Comparison of ENCODE assay signal across 35 cellular contexts in the genomic region with DNA sequence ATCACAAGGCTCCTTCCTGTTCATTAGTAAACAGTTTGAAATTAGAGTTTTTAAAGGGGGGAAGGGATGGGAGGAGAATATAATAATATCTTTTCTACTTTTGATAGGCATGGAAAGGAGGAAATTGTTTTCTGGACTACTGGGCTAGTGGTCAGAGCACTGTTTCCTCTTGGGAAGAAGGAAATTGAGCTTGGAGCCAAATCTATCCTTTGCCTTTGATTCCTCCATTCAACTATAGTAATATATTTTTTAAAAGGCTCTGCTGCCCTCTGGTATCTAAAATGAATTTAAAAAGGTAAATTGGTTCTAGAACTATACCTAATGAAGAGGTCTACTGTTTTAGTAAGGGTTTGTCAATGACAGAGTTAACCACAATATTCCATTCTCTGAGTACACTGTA.
"Had no signal": no experiment of that assay in that cellular context is flagged by ENCODE, and none has a peak within 500 bp of the region (broad histone marks: within the 10 kb centered on the region; RNA-seq: fewer than 3 reads in every experiment).

No MANE protein-coding gene starts in this region.

- H3K9me3 Mint-ChIP-seq: activated B cell treated with CpG ODN at 0.5 μM for 24 hours; activated CD4-positive, alpha-beta memory T cell treated with anti-CD3 and anti-CD28 coated beads for 36 hours; activated naive CD4-positive, alpha-beta T cell treated with anti-CD3 and anti-CD28 coated beads, Interleukin-2, amount 10 ng/mL, durations not matched to agents 7 days and 5 days; activated naive CD8-positive, alpha-beta T cell treated with anti-CD3 and anti-CD28 coated beads for 36 hours; activated T-cell treated with anti-CD3 and anti-CD28 coated beads, Interleukin-2, amount 50 U/mL, for 4 hours; activated T-helper 1 cell treated with anti-CD3 and anti-CD28 coated beads, Interleukin-12 subunit alpha, Interleukin-12 subunit beta, Interleukin-2, Interleukin-4 antibody, amounts not matched to agents 30 ng/mL and 10 ng/mL and 1 ng/mL, durations not matched to agents 14 hours and 24 hours and 36 hours; T-cell had no signal

- H3K27me3 ChIP-seq: brain microvascular endothelial cell, Peyer's patch, SJSA1 had no signal

- H3K4me3 Mint-ChIP-seq: activated B cell treated with CpG ODN at 0.5 μM for 24 hours; activated CD4-positive, alpha-beta memory T cell treated with anti-CD3 and anti-CD28 coated beads for 36 hours; activated naive CD4-positive, alpha-beta T cell treated with anti-CD3 and anti-CD28 coated beads, Interleukin-2, amount 10 ng/mL, durations not matched to agents 7 days and 5 days; activated naive CD8-positive, alpha-beta T cell treated with anti-CD3 and anti-CD28 coated beads for 36 hours; activated T-cell treated with anti-CD3 and anti-CD28 coated beads, Interleukin-2, amount 50 U/mL, for 4 hours; activated T-helper 1 cell treated with anti-CD3 and anti-CD28 coated beads, Interleukin-12 subunit alpha, Interleukin-12 subunit beta, Interleukin-2, Interleukin-4 antibody, amounts not matched to agents 30 ng/mL and 10 ng/mL and 1 ng/mL, durations not matched to agents 14 hours and 24 hours and 36 hours; T-cell had no signal

- ATAC-seq: activated T-cell treated with anti-CD3 and anti-CD28 coated beads, Interleukin-2, amount 50 U/mL, for 4 hours; PC-3; SK-N-SH treated with all-trans-retinoic acid at 6 μM for 48 hours; T-cell had no signal

- DNase-seq: activated B cell treated with CpG ODN at 0.5 μM for 24 hours; activated CD4-positive, alpha-beta memory T cell treated with anti-CD3 and anti-CD28 coated beads for 36 hours; activated CD4-positive, alpha-beta T cell treated with anti-CD3 and anti-CD28 coated beads for 48 hours; activated CD4-positive, CD25-positive, alpha-beta regulatory T cell treated with anti-CD3 and anti-CD28 coated beads, Interleukin-2, amount 50 U/mL, for 72 hours; activated gamma-delta T cell treated with Interleukin-2 at 50 U/mL for 16 hours; activated naive CD4-positive, alpha-beta T cell treated with anti-CD3 and anti-CD28 coated beads, Interleukin-2, amount 10 ng/mL, durations not matched to agents 7 days and 5 days; activated naive CD8-positive, alpha-beta T cell treated with anti-CD3 and anti-CD28 coated beads for 36 hours; activated T-cell treated with anti-CD3 and anti-CD28 coated beads, Interleukin-2, amount 50 U/mL, for 4 hours; amniotic stem cell; aorta; brain microvascular endothelial cell; central memory CD4-positive, alpha-beta T cell; NCI-H1092 treated with DMSO at 0.1 percent for 48 hours; NCI-H1417; NCI-H146; NCI-H187; NCI-H2029 treated with DMSO at 0.1 percent for 48 hours; NCI-H2107; NCI-H2171; NCI-H510A; NCI-H526; NCI-H748 treated with DMSO at 0.1 percent for 48 hours; NK-92 treated with Interleukin-12 subunit alpha and Interleukin-12 subunit beta, amount 100 ng/mL, for 24 hours; PC-3; Peyer's patch; RPMI8226; SHP77 treated with DMSO at 0.1 percent for 48 hours; T-cell; T-helper 2 cell; T-helper 9 cell had no signal

- H3K27ac Mint-ChIP-seq: activated B cell treated with CpG ODN at 0.5 μM for 24 hours; activated CD4-positive, alpha-beta memory T cell treated with anti-CD3 and anti-CD28 coated beads for 36 hours; activated naive CD4-positive, alpha-beta T cell treated with anti-CD3 and anti-CD28 coated beads, Interleukin-2, amount 10 ng/mL, durations not matched to agents 7 days and 5 days; activated naive CD8-positive, alpha-beta T cell treated with anti-CD3 and anti-CD28 coated beads for 36 hours; activated T-helper 1 cell treated with anti-CD3 and anti-CD28 coated beads, Interleukin-12 subunit alpha, Interleukin-12 subunit beta, Interleukin-2, Interleukin-4 antibody, amounts not matched to agents 30 ng/mL and 10 ng/mL and 1 ng/mL, durations not matched to agents 14 hours and 24 hours and 36 hours; T-cell had no signal

- H3K27me3 Mint-ChIP-seq: activated B cell treated with CpG ODN at 0.5 μM for 24 hours; activated CD4-positive, alpha-beta memory T cell treated with anti-CD3 and anti-CD28 coated beads for 36 hours; activated naive CD4-positive, alpha-beta T cell treated with anti-CD3 and anti-CD28 coated beads, Interleukin-2, amount 10 ng/mL, durations not matched to agents 7 days and 5 days; activated naive CD8-positive, alpha-beta T cell treated with anti-CD3 and anti-CD28 coated beads for 36 hours; T-cell had no signal

- H3K4me2 ChIP-seq: KMS-11 had no signal

- H3K9ac ChIP-seq: KMS-11 had no signal

- H3K4me3 ChIP-seq: Peyer's patch, SJSA1 had no signal

- H3K4me1 ChIP-seq: SJSA1 had no signal

- H3K27ac ChIP-seq: brain microvascular endothelial cell, KMS-11, Peyer's patch, SJSA1, VCaP had no signal

- H3K9me3 ChIP-seq: Peyer's patch, SJSA1 had no signal
